Comparison of ENCODE assay signal across 15 cellular contexts in genomic region chr3:99965077-99965476, GRCh38.
DNase-seq lines count a peak whose midpoint lies in the region; ATAC-seq, FAIRE-seq and TF ChIP-seq lines count a peak whose summit lies in the region.
"Had no signal": no experiment of that assay in that cellular context is flagged by ENCODE, and none has a peak within 500 bp of the region (broad histone marks: within the 10 kb centered on the region; RNA-seq: fewer than 3 reads in every experiment).

No MANE protein-coding gene starts in this region.

- peaks cover 49% of the 10 kb centered on the region for H3K4me1 Mint-ChIP-seq in Caco-2 (ENCODE audit: low read depth, unreplicated experiment)

- peak; percentile 83 to 88 (median 85) for ATAC-seq in pancreas
- ATAC-seq in HG02938 (IDR thresholded peaks at IDR 0.05; ENCODE audit: unreplicated experiment): no peak
- ATAC-seq: GM12878, HCT116 had no signal

- no TSS peak for BruUV-seq in Caco-2 (replicated peaks; lab: Mats Ljungman, UMichigan)

- H3K27me3 ChIP-seq in Caco-2 (replicated peaks; ENCODE audit: control insufficient read depth, insufficient read depth, low read length) (no peaks in the 10 kb centered on the region), pancreas (no peaks in the 10 kb centered on the region)

- POLR2A ChIA-PET in Caco-2 (lab: Charles Lee) (no interaction called here), RWPE1 (lab: Yijun Ruan, JAX; ENCODE audit: low non-redundant PET) (no interaction called here)

- H3K9me3 ChIP-seq in Caco-2 (no peaks in the 10 kb centered on the region), pancreas (no peaks in the 10 kb centered on the region)

- no peak for FAIRE-seq in pancreas (lab: Jason Lieb, UNC)
- FAIRE-seq: GM12878, HTR-8/SVneo had no signal

- H3K4me1 ChIP-seq in Caco-2: peaks cover 23% of the 10 kb centered on the region
- H3K4me1 ChIP-seq in pancreas: peaks cover 4 to 22% (median 16%) of the 10 kb centered on the region in 3 donors

- H3K36me3 Mint-ChIP-seq in Caco-2 (ENCODE audit: insufficient read depth, unreplicated experiment): no peaks in the 10 kb centered on the region

- CTCF ChIA-PET in Caco-2 (lab: Charles Lee) (interaction anchor here (0.6 kb wide), 1 partner anchor 121 kb away, joined by 5 read pairs; no protein-coding TSS in a partner anchor), RWPE1 (lab: Yijun Ruan, JAX) (interaction anchor here (0.6 kb wide), 1 partner anchor 130 kb away, joined by 4 read pairs; no protein-coding TSS in a partner anchor)

- WGBS in pancreas, 2 donors: 26 to 32% methylated on average over 1 of the region's 1 CpG

- no peak overlapping the region for H3K4me3 Mint-ChIP-seq in Caco-2 (ENCODE audit: unreplicated experiment)

- H3K27ac Mint-ChIP-seq in Caco-2 (ENCODE audit: unreplicated experiment): peak overlapping the region; percentile 24

- H3K9me3 Mint-ChIP-seq in Caco-2 (ENCODE audit: unreplicated experiment): peaks cover 18% of the 10 kb centered on the region

- no peak overlapping the region for H3K4me3 ChIP-seq in Caco-2 (ENCODE audit: low read depth, low read length)
- no peak overlapping the region for H3K4me3 ChIP-seq in pancreas
- H3K4me3 ChIP-seq: GM12878 had no signal

- TF ChIP-seq CTCF in Caco-2 (IDR thresholded peaks at IDR 0.05; ENCODE audit: insufficient read depth in 1 of 2, low read depth in 1 of 2, low read length in 1 of 2, severe bottlenecking in 1 of 2, unreplicated experiment in 1 of 2): no peak
- no peak for TF ChIP-seq CTCF in RWPE1 (conservative IDR thresholded peaks at IDR 0.05; ENCODE audit: low read depth)
- TF ChIP-seq CTCF in pancreas (IDR thresholded peaks at IDR 0.05): no peak

- intact Hi-C loops in Caco-2 (cut with micrococcal nuclease; ENCODE audit: unreplicated experiment): loop anchor here (5.0 kb wide), 1 partner anchor 67 kb away; no protein-coding TSS in a partner anchor
- intact Hi-C loops in pancreas (cut with DNase I): no loop called here

- H3K27me3 Mint-ChIP-seq in Caco-2 (ENCODE audit: insufficient read depth, unreplicated experiment): no peaks in the 10 kb centered on the region

- H3K36me3 ChIP-seq in Caco-2 (ENCODE audit: control insufficient read depth, insufficient read depth, low read length) (no peaks in the 10 kb centered on the region), pancreas (no peaks in the 10 kb centered on the region)

- no peak for DNase-seq in Caco-2
- peak; percentile 8 for DNase-seq in RWPE1 (ENCODE audit: low spot score)
- DNase-seq in fibroblast of peridontal ligament (ENCODE audit: extremely low read depth): peak; percentile 46
- DNase-seq in pancreas: peak in 4 of 6 donors; percentile 24 to 48 (median 40)
- no peak for DNase-seq in COLO668 (lab: John Stamatoyannopoulos, UW; ENCODE audit: unreplicated experiment)
- no peak for DNase-seq in NCI-H2171 (lab: John Stamatoyannopoulos, UW)
- DNase-seq in GOT3 (lab: John Stamatoyannopoulos, UW): no peak
- DNase-seq: effector CD8-positive, alpha-beta T cell; NCI-H1105 treated with DMSO at 0.1 percent for 48 hours; NCI-H526; T1000 had no signal

- H3K27ac ChIP-seq in RWPE1 (no peak overlapping the region), pancreas (peak overlapping the region; percentile 6 to 75 (median 55))

Comparison
In these comparisons a context has a peak if more than half of its experiments do, and no peak if none do; other contexts are left out.
1. DNase-seq: peak in RWPE1 (single experiment), fibroblast of peridontal ligament (single experiment) and pancreas (4 of 6); none in Caco-2 (0 of 2), COLO668 (single experiment), NCI-H2171 (single experiment) and GOT3 (single experiment).